In the genomic region with DNA sequence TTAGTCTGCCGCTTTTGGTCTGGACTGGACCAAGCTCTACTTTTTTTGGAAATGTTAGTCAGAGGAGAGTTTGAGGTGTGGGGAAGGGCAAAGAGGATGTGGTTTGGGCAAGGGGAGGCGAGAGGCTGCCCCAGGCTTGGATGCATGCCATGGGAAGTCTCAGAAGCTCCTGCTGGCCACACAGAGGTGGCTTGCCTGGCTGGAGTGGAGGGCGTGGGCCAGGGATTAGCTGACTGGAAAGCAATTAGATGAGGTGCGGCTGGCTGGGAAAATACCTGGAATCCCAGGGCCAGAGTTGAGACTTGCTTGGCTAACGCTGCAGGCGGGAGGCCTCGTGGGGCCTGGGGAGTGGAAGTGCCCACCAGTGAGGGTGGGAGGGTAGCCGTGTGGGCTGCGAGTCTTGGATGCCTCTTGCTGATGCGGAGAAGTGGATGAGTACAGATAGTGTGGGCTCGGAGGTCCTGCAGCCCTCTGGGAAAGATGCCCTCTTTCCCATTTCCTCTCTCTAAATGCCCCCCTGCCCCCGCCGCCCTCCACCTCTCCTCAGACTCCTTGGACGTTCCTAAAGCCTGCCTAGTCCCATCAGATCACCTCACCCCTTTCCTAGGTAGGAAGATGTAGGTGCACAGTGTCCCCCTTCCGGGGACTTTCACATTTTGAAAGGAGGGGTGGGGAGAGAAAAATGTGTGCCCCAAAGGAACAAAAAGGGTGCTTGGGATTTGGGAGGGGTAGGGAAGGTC, we compare ENCODE assay signal across 8 cellular contexts.
A peak's percentile ranks its signal among the peaks of the same experiment; 100 is the strongest.
DNase-seq lines count a peak whose midpoint lies in the region; ATAC-seq, FAIRE-seq and TF ChIP-seq lines count a peak whose summit lies in the region.

No MANE protein-coding gene starts in this region.

- POLR2A ChIA-PET in PC-9 (lab: Charles Lee; ENCODE audit: unreplicated experiment), result interaction anchor here (0.6 to 0.9 kb wide), 2 partner anchors 12 to 174 kb away, joined by 3 to 4 read pairs; no protein-coding TSS in a partner anchor
- POLR2A ChIA-PET in K562 (lab: Yijun Ruan, JAX), result interaction anchor here (0.7 kb wide), 1 partner anchor 9 kb away, joined by 3 read pairs; no protein-coding TSS in a partner anchor

- peak overlapping the region; percentile 5 for H3K4me3 Mint-ChIP-seq in activated naive CD4-positive, alpha-beta T cell treated with anti-CD3 and anti-CD28 coated beads for 36 hours

- no peaks in the 10 kb centered on the region for H3K9me1 ChIP-seq in K562 (ENCODE audit: control insufficient read depth, insufficient read depth, low read length)

- 75% methylated on average over 13 of the region's 15 CpGs for WGBS in K562 (ENCODE audit: insufficient coverage, low coverage, missing lambda C conversion rate)

- H3K27ac ChIP-seq in PC-9 (peak overlapping the region; percentile 78), K562 (ENCODE audit: extremely low read depth, low read depth, low read length) (no peak overlapping the region), lower lobe of right lung (peak overlapping the region; percentile 73)

- no peaks in the 10 kb centered on the region for H3K27me3 Mint-ChIP-seq in activated naive CD4-positive, alpha-beta T cell treated with anti-CD3 and anti-CD28 coated beads for 36 hours (ENCODE audit: low read depth)

- H3K36me3 Mint-ChIP-seq in activated naive CD4-positive, alpha-beta T cell treated with anti-CD3 and anti-CD28 coated beads for 36 hours (ENCODE audit: low read depth), result no peaks in the 10 kb centered on the region

- H3K9me3 ChIP-seq in PC-9 (ENCODE audit: insufficient read depth, low read depth) (no peaks in the 10 kb centered on the region), K562 (replicated peaks; ENCODE audit: control insufficient read depth, insufficient read depth, low read depth, low read length) (no peaks in the 10 kb centered on the region), lower lobe of right lung (no peaks in the 10 kb centered on the region)

- H3K27me3 ChIP-seq in PC-9 (ENCODE audit: insufficient read depth, low read depth) (no peaks in the 10 kb centered on the region), K562 (ENCODE audit: control insufficient read depth in 2 of 2, insufficient read depth in 2 of 2, low read length in 2 of 2) (no peaks in the 10 kb centered on the region), lower lobe of right lung (ENCODE audit: low read depth) (no peaks in the 10 kb centered on the region)

- TF ChIP-seq EP300 in K562 (IDR thresholded peaks at IDR 0.05; ENCODE audit: low read length), result no peak

- intact Hi-C loops in activated naive CD4-positive, alpha-beta T cell treated with anti-CD3 and anti-CD28 coated beads for 36 hours (cut with micrococcal nuclease), result no loop called here
- intact Hi-C loops in PC-9 (cut with micrococcal nuclease; ENCODE audit: unreplicated experiment) (loop anchor here (1.0 kb wide), 1 partner anchor 188 kb away; no protein-coding TSS in a partner anchor), K562 (cut with micrococcal nuclease) (no loop called here), lower lobe of right lung (cut with DNase I) (no loop called here)

- peak overlapping the region; percentile 85 for H3K27ac Mint-ChIP-seq in activated naive CD4-positive, alpha-beta T cell treated with anti-CD3 and anti-CD28 coated beads for 36 hours

- no peak for ATAC-seq in K562
- ATAC-seq in lower lobe of right lung, result peak; percentile 44 to 56
- no peak for ATAC-seq in HG03521 (IDR thresholded peaks at IDR 0.05; ENCODE audit: unreplicated experiment)
- no peak for ATAC-seq in HG02798 (IDR thresholded peaks at IDR 0.05; ENCODE audit: poor library complexity, unreplicated experiment)

- H3K4me3 ChIP-seq in PC-9 (peak overlapping the region; percentile 45; the same call in 1 of the 2 replicates), K562 (no peak overlapping the region), lower lobe of right lung (peak overlapping the region; percentile 42)

- in situ Hi-C loops in K562 (cut with MboI), result no loop called here

- peaks cover 41% of the 10 kb centered on the region for H3F3A ChIP-seq in PC-9 (ENCODE audit: insufficient read depth, low read depth)

- H2AFZ ChIP-seq in PC-9 (no peak overlapping the region), K562 (ENCODE audit: low read depth, low read length) (no peak overlapping the region)

- no peak for TF ChIP-seq POLR2A in K562 (conservative IDR thresholded peaks at IDR 0.05)

- FAIRE-seq in K562 (lab: Jason Lieb, UNC), result no peak

- H3K4me2 ChIP-seq in PC-9 (peak overlapping the region; percentile 70), K562 (ENCODE audit: insufficient read depth, low read length) (no peak overlapping the region)

- DNase-seq in activated naive CD4-positive, alpha-beta T cell treated with anti-CD3 and anti-CD28 coated beads for 36 hours, result no peak
- DNase-seq in activated naive CD4-positive, alpha-beta T cell (lab: John Stamatoyannopoulos, UW), result no peak
- DNase-seq in PC-9 (peak; percentile 87 to 92), K562 (ENCODE audit: extremely low read depth in 1 of 4, low spot score in 3 of 4) (no peak), lower lobe of right lung (peak; percentile 73), DMS 273 (lab: John Stamatoyannopoulos, UW; ENCODE audit: unreplicated experiment) (no peak)

- H3K4me1 Mint-ChIP-seq in activated naive CD4-positive, alpha-beta T cell treated with anti-CD3 and anti-CD28 coated beads for 36 hours (ENCODE audit: low read depth), result peaks cover 42% of the 10 kb centered on the region

- 0 out of 4 replicates have a peak, but pooled peaks of 1 of the 2 experiments have one; percentile 7 for TF ChIP-seq RAD21 in K562 (CRISPR knock-in tag; conservative IDR thresholded peaks at IDR 0.05 in 1 of 2, IDR thresholded peaks at IDR 0.05 in 1 of 2)

- TF ChIP-seq CTCF in PC-9 (conservative IDR thresholded peaks at IDR 0.05) (no peak), K562 (IDR thresholded peaks at IDR 0.05 in 2 of 3, conservative IDR thresholded peaks at IDR 0.05 in 1 of 3; ENCODE audit: insufficient read depth in 2 of 3, low read depth in 1 of 3, low read length in 3 of 3) (no peak), lower lobe of right lung (IDR thresholded peaks at IDR 0.05) (no peak)

- 0 out of 2 replicates have a peak, but pooled peaks cover 3% of the 10 kb centered on the region for H3K79me2 ChIP-seq in PC-9 (ENCODE audit: low read depth)
- no peaks in the 10 kb centered on the region for H3K79me2 ChIP-seq in K562 (ENCODE audit: control insufficient read depth, insufficient read depth, low read length)

- BruUV-seq in PC-9 (replicated peaks; lab: Mats Ljungman, UMichigan) (no TSS peak), K562 (replicated peaks; lab: Mats Ljungman, UMichigan) (no TSS peak)

- H3K9ac ChIP-seq in K562 (ENCODE audit: insufficient read depth in 1 of 2, low read depth in 2 of 2, low read length in 2 of 2), result no peak overlapping the region; a peak in 1 of 4 replicates

- peaks cover 60% of the 10 kb centered on the region for H3K4me1 ChIP-seq in PC-9 (replicated peaks; ENCODE audit: insufficient read depth)
- peaks cover 27 to 41% of the 10 kb centered on the region in 2 experiments for H3K4me1 ChIP-seq in K562 (replicated peaks in 1 of 2; ENCODE audit: control insufficient read depth in 2 of 2, insufficient read depth in 2 of 2, low read length in 2 of 2)
- peaks cover 69% of the 10 kb centered on the region for H3K4me1 ChIP-seq in lower lobe of right lung

- H3K9me2 ChIP-seq in PC-9 (ENCODE audit: insufficient read depth), result no peaks in the 10 kb centered on the region

- no peaks in the 10 kb centered on the region for H3K9me3 Mint-ChIP-seq in activated naive CD4-positive, alpha-beta T cell treated with anti-CD3 and anti-CD28 coated beads for 36 hours

- CTCF ChIA-PET in activated naive CD4-positive, alpha-beta T cell treated with anti-CD3 and anti-CD28 coated beads for 36 hours (lab: Charles Lee), result interaction anchor here (0.6 to 1.9 kb wide), 3 partner anchors 31 to 565 kb away, joined by 3 to 5 read pairs (median 3); no protein-coding TSS in a partner anchor
- CTCF ChIA-PET in PC-9 (lab: Charles Lee) (interaction anchor here (0.6 to 0.7 kb wide), 2 partner anchors 825 to 1016 kb away, joined by 3 to 10 read pairs; no protein-coding TSS in a partner anchor), K562 (lab: Yijun Ruan, JAX; ENCODE audit: low intra/inter-chr PET ratio) (no interaction called here)

- H3K36me3 ChIP-seq in PC-9 (ENCODE audit: low read depth), result no peaks in the 10 kb centered on the region
- no peaks in the 10 kb centered on the region for H3K36me3 ChIP-seq in K562 (ENCODE audit: control insufficient read depth, insufficient read depth, low read length)
- no peaks in the 10 kb centered on the region for H3K36me3 ChIP-seq in lower lobe of right lung

- H4K20me1 ChIP-seq in PC-9 (ENCODE audit: insufficient read depth) (no peaks in the 10 kb centered on the region), K562 (replicated peaks; ENCODE audit: control insufficient read depth, insufficient read depth, low read length) (peaks cover 4% of the 10 kb centered on the region; the same call in 1 of the 2 replicates)

TF ChIP-seq in K562, 482 proteins besides CTCF, POLR2A, EP300 and RAD21:
- TF ChIP-seq NFIC (IDR thresholded peaks at IDR 0.05), result peak; percentile 13; the same call in 1 of the 2 replicates
- TF ChIP-seq, protein P1, sequence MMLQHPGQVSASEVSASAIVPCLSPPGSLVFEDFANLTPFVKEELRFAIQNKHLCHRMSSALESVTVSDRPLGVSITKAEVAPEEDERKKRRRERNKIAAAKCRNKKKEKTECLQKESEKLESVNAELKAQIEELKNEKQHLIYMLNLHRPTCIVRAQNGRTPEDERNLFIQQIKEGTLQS (IDR thresholded peaks at IDR 0.05), result no peak
- TF ChIP-seq, protein P1 (CRISPR knock-in tag; conservative IDR thresholded peaks at IDR 0.05), result no peak
- TF ChIP-seq GABPA (tag; conservative IDR thresholded peaks at IDR 0.05; ENCODE audit: low read depth), result peak; percentile 30; the same call in 1 of the 2 replicates
- TF ChIP-seq ETV1 (tag; conservative IDR thresholded peaks at IDR 0.05; ENCODE audit: low read depth), result peak; percentile 45

Comparison
In these comparisons a context has a peak if more than half of its experiments do, and no peak if none do; other contexts are left out.
1. DNase-seq: peak in PC-9 (2 of 2) and lower lobe of right lung (single experiment); none in activated naive CD4-positive, alpha-beta T cell treated with anti-CD3 and anti-CD28 coated beads for 36 hours (single experiment), activated naive CD4-positive, alpha-beta T cell (0 of 4), K562 (0 of 4) and DMS 273 (single experiment).
2. ATAC-seq: peak in lower lobe of right lung (2 of 2); none in K562 (single experiment), HG03521 (single experiment) and HG02798 (single experiment).